6 cellular contexts compared by ENCODE assay signal in the genomic region with DNA sequence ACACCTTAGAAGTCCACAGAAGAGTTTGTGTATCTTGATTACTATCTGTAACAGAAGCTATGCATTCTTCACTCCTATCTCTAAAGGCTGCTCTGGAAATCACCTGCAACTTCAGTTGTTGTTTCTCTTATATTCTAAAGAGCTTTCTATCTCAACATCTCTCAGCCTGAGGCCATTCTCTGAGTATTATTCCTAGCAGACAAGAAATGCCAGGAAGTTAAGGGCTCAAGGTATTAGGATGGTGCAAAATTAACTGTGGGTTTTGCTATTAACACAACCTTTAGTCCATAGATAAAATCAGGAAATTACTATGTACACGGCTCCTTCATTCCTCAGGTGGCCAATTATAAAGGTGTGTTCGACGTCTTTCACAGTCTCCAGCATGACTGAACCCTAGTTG.
DNase-seq lines count a peak whose midpoint lies in the region; FAIRE-seq and TF ChIP-seq lines count a peak whose summit lies in the region.
"Not testable (repeated sequence)": the region's sequence is repeated elsewhere in the genome, so short reads cannot be mapped to it uniquely, and the experiment has no call there.

No MANE protein-coding gene starts in this region.

- H3K9me3 ChIP-seq in endodermal cell (ENCODE audit: control insufficient read depth, low read length); small intestine (ENCODE audit: control insufficient read depth, low read depth): not testable (repeated sequence)

- not testable (repeated sequence) for H3K4me1 ChIP-seq in endodermal cell (ENCODE audit: control insufficient read depth, insufficient read depth, low read length); small intestine (ENCODE audit: control insufficient read depth in 2 of 2, insufficient read depth in 1 of 2, low read depth in 1 of 2, low read length in 1 of 2)

- H3K27ac ChIP-seq in endodermal cell (ENCODE audit: low read depth, low read length); small intestine (ENCODE audit: low read depth in 1 of 2, low read length in 1 of 2): not testable (repeated sequence)

- peak; percentile 2 for DNase-seq in ELF-1 (ENCODE audit: low read depth, low spot score)
- DNase-seq in HT-29 (ENCODE audit: low spot score): peak; percentile 17
- not testable (repeated sequence) for DNase-seq in endodermal cell; mesothelial cell of epicardium (ENCODE audit: low spot score in 2 of 2, unreplicated experiment in 2 of 2); progenitor cell of endocrine pancreas (ENCODE audit: low spot score, unreplicated experiment)
- peak; percentile 6 for DNase-seq in small intestine

- H3K4me1 Mint-ChIP-seq in endodermal cell: peaks cover 17% of the 10 kb centered on the region
- peaks cover 18% of the 10 kb centered on the region for H3K4me1 Mint-ChIP-seq in mesothelial cell of epicardium
- H3K4me1 Mint-ChIP-seq in progenitor cell of endocrine pancreas (ENCODE audit: low read depth): peaks cover 13% of the 10 kb centered on the region

- not testable (repeated sequence) for H3K9me3 Mint-ChIP-seq in endodermal cell; mesothelial cell of epicardium; progenitor cell of endocrine pancreas (ENCODE audit: low read depth)

- not testable (repeated sequence) for H3K9ac ChIP-seq in endodermal cell (ENCODE audit: extremely low read depth, low read length, poor library complexity, severe bottlenecking)

- peak; percentile 41 for FAIRE-seq in small intestine (lab: Jason Lieb, UNC)

- H3K4me3 Mint-ChIP-seq in endodermal cell; mesothelial cell of epicardium; progenitor cell of endocrine pancreas (ENCODE audit: low read depth): not testable (repeated sequence)

- not testable (repeated sequence) for H3K36me3 ChIP-seq in endodermal cell (ENCODE audit: control insufficient read depth, insufficient read depth, low read length); small intestine (ENCODE audit: control insufficient read depth in 2 of 2, insufficient read depth in 2 of 2, low read length in 2 of 2)

- H3K4me3 ChIP-seq in endodermal cell (ENCODE audit: low read length); small intestine (ENCODE audit: low read depth in 1 of 2, low read length in 2 of 2): not testable (repeated sequence)

- TF ChIP-seq CTCF in endodermal cell (conservative IDR thresholded peaks at IDR 0.05); mesothelial cell of epicardium (IDR thresholded peaks at IDR 0.05; ENCODE audit: unreplicated experiment); progenitor cell of endocrine pancreas (IDR thresholded peaks at IDR 0.05; ENCODE audit: unreplicated experiment): not testable (repeated sequence)

- 70 to 90% methylated on average over 3 of the region's 3 CpGs for WGBS in endodermal cell (ENCODE audit: insufficient coverage in 1 of 2, insufficient read length in 1 of 2), 2 experiments
- WGBS in small intestine, 3 donors: 32 to 64% (median 37%) methylated on average over 3 of the region's 3 CpGs

- H3K27ac Mint-ChIP-seq in endodermal cell (peak overlapping the region; percentile 32), mesothelial cell of epicardium (peak overlapping the region; percentile 83), progenitor cell of endocrine pancreas (peak overlapping the region; percentile 3)

- not testable (repeated sequence) for H3K27me3 ChIP-seq in endodermal cell (ENCODE audit: control insufficient read depth, insufficient read depth, low read length, poor library complexity, severe bottlenecking); small intestine (ENCODE audit: control insufficient read depth in 2 of 2, insufficient read depth in 2 of 2, low read length in 2 of 2)

- not testable (repeated sequence) for H3K36me3 Mint-ChIP-seq in endodermal cell (ENCODE audit: low read depth); mesothelial cell of epicardium; progenitor cell of endocrine pancreas (ENCODE audit: insufficient read depth)

- H3K27me3 Mint-ChIP-seq in endodermal cell (ENCODE audit: insufficient read depth); mesothelial cell of epicardium (ENCODE audit: low read depth); progenitor cell of endocrine pancreas: not testable (repeated sequence)

Comparison
In these comparisons a context has a peak if more than half of its experiments do, and no peak if none do; other contexts are left out.
1. H3K27ac Mint-ChIP-seq: peak in every context shown above with its lines; median percentile 83 in mesothelial cell of epicardium; 32 in endodermal cell; 3 in progenitor cell of endocrine pancreas.